In genomic region chr11:28697920-28698827, GRCh38 we compare ENCODE assay signal across 8 cellular contexts.
A peak's percentile ranks its signal among the peaks of the same experiment; 100 is the strongest.
DNase-seq lines count a peak whose midpoint lies in the region; ATAC-seq and TF ChIP-seq lines count a peak whose summit lies in the region.

No MANE protein-coding gene starts in this region.

- TF ChIP-seq RAD21 in neural cell (conservative IDR thresholded peaks at IDR 0.05): peak; percentile 71

- H3K27ac ChIP-seq in SJCRH30 (no peak overlapping the region), neural cell (ENCODE audit: low read length) (no peak overlapping the region)

- H3K9me3 ChIP-seq in SJCRH30 (replicated peaks) (no peaks in the 10 kb centered on the region), neural cell (ENCODE audit: low read length) (no peaks in the 10 kb centered on the region)

- TF ChIP-seq EP300 in neural cell (conservative IDR thresholded peaks at IDR 0.05; ENCODE audit: poor library complexity, severe bottlenecking): no peak

- no peaks in the 10 kb centered on the region for H3K27me3 ChIP-seq in SJCRH30
- H3K27me3 ChIP-seq in neural cell (ENCODE audit: insufficient read depth, low read depth, low read length): no peaks in the 10 kb centered on the region

- H3K4me1 Mint-ChIP-seq in CD14-positive monocyte: no peaks in the 10 kb centered on the region

- no peak overlapping the region for H2AFZ ChIP-seq in neural cell (ENCODE audit: low read depth, low read length)

- H3K36me3 ChIP-seq in SJCRH30 (no peaks in the 10 kb centered on the region), neural cell (ENCODE audit: insufficient read depth, low read length) (no peaks in the 10 kb centered on the region)

- H3K27me3 Mint-ChIP-seq in CD14-positive monocyte (ENCODE audit: low read depth in 3 of 3): peaks cover 0 to 5% (median 0%) of the 10 kb centered on the region in 3 donors

- H3K4me3 ChIP-seq in SJCRH30 (no peak overlapping the region), neural cell (ENCODE audit: low read length) (no peak overlapping the region)

- H3K27ac Mint-ChIP-seq in CD14-positive monocyte: no peak overlapping the region

- H3K4me3 Mint-ChIP-seq in CD14-positive monocyte: no peak overlapping the region

- no peak for TF ChIP-seq POLR2A in erythroblast (IDR thresholded peaks at IDR 0.05; ENCODE audit: low read length)

- H4K20me1 ChIP-seq in neural cell (ENCODE audit: insufficient read depth): no peaks in the 10 kb centered on the region

- no peaks in the 10 kb centered on the region for H3K79me2 ChIP-seq in neural cell (replicated peaks; ENCODE audit: insufficient read depth, low read length)

- H3K9me3 Mint-ChIP-seq in CD14-positive monocyte: peaks cover 0 to 2% (median 0%) of the 10 kb centered on the region in 7 donors

- peak; percentile 52 for TF ChIP-seq CTCF in CD14-positive monocyte (IDR thresholded peaks at IDR 0.05)
- peak; percentile 74 for TF ChIP-seq CTCF in neural cell (IDR thresholded peaks at IDR 0.05; ENCODE audit: poor library complexity, severe bottlenecking)

- intact Hi-C loops in CD14-positive monocyte (cut with micrococcal nuclease): no loop called here

- H3K9ac ChIP-seq in neural cell (ENCODE audit: low read length): no peak overlapping the region

- no peak for DNase-seq in CD14-positive monocyte (ENCODE audit: low spot score)
- DNase-seq in SJCRH30: peak; percentile 52 to 83
- peak; percentile 36 to 63 for DNase-seq in erythroblast (lab: John Stamatoyannopoulos, UW)
- no peak for DNase-seq in T-helper 2 cell

- no peaks in the 10 kb centered on the region for H3K9me2 ChIP-seq in neural cell (ENCODE audit: insufficient read depth, low read length)

- ATAC-seq in GM18498 (IDR thresholded peaks at IDR 0.05; ENCODE audit: unreplicated experiment) (peak; percentile 55), HG03460 (IDR thresholded peaks at IDR 0.05; ENCODE audit: unreplicated experiment) (peak; percentile 57), GM19452 (IDR thresholded peaks at IDR 0.05; ENCODE audit: unreplicated experiment) (no peak)

- H3F3A ChIP-seq in neural cell (ENCODE audit: insufficient read depth, low read length, poor library complexity, severe bottlenecking): no peaks in the 10 kb centered on the region

- H3K36me3 Mint-ChIP-seq in CD14-positive monocyte: no peaks in the 10 kb centered on the region

- no peaks in the 10 kb centered on the region; the same call in 1 of the 2 replicates for H3K4me1 ChIP-seq in SJCRH30

- H3K4me2 ChIP-seq in neural cell (ENCODE audit: low read length): no peak overlapping the region

TF ChIP-seq in neural cell, 6 proteins besides CTCF, POLR2A, EP300 and RAD21:
- TF ChIP-seq SMC3 (conservative IDR thresholded peaks at IDR 0.05; ENCODE audit: poor library complexity) (peak; percentile 74), EZH2 (IDR thresholded peaks at IDR 0.05; ENCODE audit: borderline replicate concordance, insufficient read depth, low read length, poor library complexity, severe bottlenecking) (no peak)

Comparison
In these comparisons a context has a peak if more than half of its experiments do, and no peak if none do; other contexts are left out.
1. DNase-seq: peak in SJCRH30 (2 of 2) and erythroblast (2 of 2); none in CD14-positive monocyte (single experiment) and T-helper 2 cell (0 of 5).